ENCODE assay signal across 8 cellular contexts in the genomic region with DNA sequence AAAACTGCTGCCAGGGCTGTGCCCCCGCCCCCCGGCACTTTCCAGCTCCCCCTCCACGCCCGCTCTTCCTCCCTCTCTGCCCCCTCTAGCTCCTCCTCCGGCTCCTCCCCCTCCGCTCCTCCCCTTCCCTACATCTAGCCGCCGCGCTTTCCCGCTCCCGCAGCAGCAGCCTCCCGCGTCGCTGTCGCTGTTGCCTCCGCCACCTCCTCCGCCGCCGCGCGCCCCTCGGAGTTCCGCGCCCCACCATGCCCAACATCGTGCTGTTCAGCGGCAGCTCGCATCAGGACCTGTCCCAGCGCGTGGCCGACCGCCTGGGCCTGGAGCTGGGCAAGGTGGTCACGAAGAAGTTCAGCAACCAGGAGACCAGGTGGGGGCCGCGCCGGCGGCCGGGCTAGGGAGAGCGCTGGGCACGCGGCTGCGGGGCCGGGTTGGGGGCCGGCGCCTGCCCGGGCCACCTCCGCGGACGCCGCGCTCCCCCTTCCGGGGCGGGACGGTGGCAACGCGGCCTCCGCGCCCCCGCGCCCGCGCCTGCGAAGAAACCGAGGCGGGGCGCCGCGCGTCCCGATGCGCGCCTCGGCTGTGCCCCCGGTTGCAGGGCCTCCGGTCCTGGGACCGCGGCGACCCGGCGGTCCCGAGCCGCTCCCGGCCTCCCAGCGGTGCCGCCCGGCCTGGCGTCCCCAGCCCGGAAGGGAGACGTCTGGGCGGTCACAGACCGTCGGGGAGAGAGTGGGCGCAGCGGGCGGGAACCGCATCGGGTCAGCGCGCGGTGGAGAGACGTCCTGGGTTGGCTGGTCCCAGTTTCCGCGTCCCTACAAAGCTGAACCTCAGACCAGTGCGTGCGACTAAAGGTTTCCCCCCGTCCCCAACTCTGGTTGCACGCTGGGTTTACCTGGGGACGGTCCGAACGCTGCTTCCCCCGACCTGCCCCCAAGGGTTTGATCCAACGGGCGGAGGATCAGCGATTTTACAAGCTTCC. TPM values are rescaled to one million over a fixed set of nuclear protein-coding genes. Genes with fewer than 3 reads are reported as not detected.
DNase-seq lines count a peak whose midpoint lies in the region; ATAC-seq and TF ChIP-seq lines count a peak whose summit lies in the region.

Gene PRPS2, plus strand, starts transcription at position 160 of the 976 bp plus-strand sequence. Its CDS starts 86 bp downstream, at position 246.

- peak within 1 kb of the TSS; percentile 68 for H3K9ac ChIP-seq in IMR-90 (ENCODE audit: low read depth, low read length)

- H3K27me3 Mint-ChIP-seq in CD8-positive, alpha-beta memory T cell = peaks cover 0 to 5% of the 10 kb centered on the region in 2 donors
- H3K27me3 Mint-ChIP-seq in activated naive CD4-positive, alpha-beta T cell treated with anti-CD3 and anti-CD28 coated beads, Interleukin-2, amount 10 ng/mL, durations not matched to agents 7 days and 5 days = peaks cover 10% of the 10 kb centered on the region

- peaks cover 5 to 10% of the 10 kb centered on the region in 2 experiments; a peak in 1 of 4 replicates for H3K79me1 ChIP-seq in IMR-90 (ENCODE audit: low read depth in 1 of 2, low read length in 2 of 2)

- in situ Hi-C loops in IMR-90 (cut with MboI; ENCODE audit: low sequenced_read_pairs) (no loop called here), transverse colon (cut with MboI; ENCODE audit: low pct_ligation_motif_present in 1 of 4, low pct_unique_long_range_greater_than_20kb in 1 of 4, low sequenced_read_pairs in 3 of 4) (no loop called here)

- H3K27me3 ChIP-seq in CD8-positive, alpha-beta memory T cell (ENCODE audit: insufficient read depth, low read length, poor library complexity, severe bottlenecking) = no peaks in the 10 kb centered on the region
- peaks cover 3% of the 10 kb centered on the region; the same call in 1 of the 2 replicates for H3K27me3 ChIP-seq in IMR-90 (ENCODE audit: control insufficient read depth, insufficient read depth, low read length)
- H3K27me3 ChIP-seq in transverse colon = no peaks in the 10 kb centered on the region

- H3K4me1 Mint-ChIP-seq in CD8-positive, alpha-beta memory T cell = peaks cover 12 to 40% (median 27%) of the 10 kb centered on the region in 3 donors
- H3K4me1 Mint-ChIP-seq in activated naive CD4-positive, alpha-beta T cell treated with anti-CD3 and anti-CD28 coated beads, Interleukin-2, amount 10 ng/mL, durations not matched to agents 7 days and 5 days = peaks cover 31% of the 10 kb centered on the region

- TF ChIP-seq CTCF in IMR-90 (conservative IDR thresholded peaks at IDR 0.05; ENCODE audit: low read depth, low read length) = no peak
- TF ChIP-seq CTCF in transverse colon (IDR thresholded peaks at IDR 0.05) = no peak

- H2AK9ac ChIP-seq in IMR-90 (replicated peaks; ENCODE audit: low read depth, low read length, poor library complexity) = peak within 1 kb of the TSS; percentile 81

- peaks cover 0 to 8% (median 0%) of the 10 kb centered on the region in 3 donors for H3K36me3 Mint-ChIP-seq in CD8-positive, alpha-beta memory T cell
- H3K36me3 Mint-ChIP-seq in activated naive CD4-positive, alpha-beta T cell treated with anti-CD3 and anti-CD28 coated beads, Interleukin-2, amount 10 ng/mL, durations not matched to agents 7 days and 5 days = peaks cover 21% of the 10 kb centered on the region

- no peak within 1 kb of the TSS for H2BK120ac ChIP-seq in IMR-90 (ENCODE audit: low read depth, low read length)

- H2AK5ac ChIP-seq in IMR-90 (ENCODE audit: low read depth, low read length) = no peak within 1 kb of the TSS

- ATAC-seq in GM21367 (IDR thresholded peaks at IDR 0.05; ENCODE audit: unreplicated experiment) (peak; percentile 77), IMR-90 (ENCODE audit: low read depth) (peak; percentile 93), Right ventricle myocardium inferior (peak; percentile 85)

- H3K4ac ChIP-seq in IMR-90 (ENCODE audit: low read depth, low read length) = peak within 1 kb of the TSS; percentile 48; the same call in 1 of the 2 replicates

- peak within 1 kb of the TSS; percentile 96 for H3K4me2 ChIP-seq in IMR-90 (ENCODE audit: low read depth, low read length)

- BruUV-seq in IMR-90 (replicated peaks; lab: Mats Ljungman, UMichigan) = no TSS peak

- CTCF ChIA-PET in CD8-positive, alpha-beta memory T cell (lab: Charles Lee) = interaction anchor here (1.0 to 1.6 kb wide), 2 partner anchors 20 kb away, joined by 3 to 10 read pairs; no protein-coding TSS in a partner anchor
- CTCF ChIA-PET in IMR-90 (lab: Yijun Ruan, JAX) = no interaction called here
- CTCF ChIA-PET in activated naive CD4-positive, alpha-beta T cell treated with anti-CD3 and anti-CD28 coated beads, Interleukin-2, amount 10 ng/mL, durations not matched to agents 7 days and 5 days (lab: Charles Lee) = interaction anchor here (0.7 to 1.7 kb wide), 4 partner anchors 10 to 109 kb away, joined by 3 to 6 read pairs (median 4); no protein-coding TSS in a partner anchor

- no peak for TF ChIP-seq RAD21 in IMR-90 (IDR thresholded peaks at IDR 0.05; ENCODE audit: low read length)

- H3K36me3 ChIP-seq in CD8-positive, alpha-beta memory T cell (ENCODE audit: insufficient read depth, low read length) = no peaks in the 10 kb centered on the region
- H3K36me3 ChIP-seq in IMR-90 (ENCODE audit: control insufficient read depth, insufficient read depth, low read length) = no peaks in the 10 kb centered on the region
- no peaks in the 10 kb centered on the region for H3K36me3 ChIP-seq in transverse colon

- H3K4me3 ChIP-seq in CD8-positive, alpha-beta memory T cell (ENCODE audit: low read length) = peak within 1 kb of the TSS; percentile 77
- peak within 1 kb of the TSS; percentile 100 for H3K4me3 ChIP-seq in IMR-90 (ENCODE audit: insufficient read depth, low read depth, low read length)
- peak within 1 kb of the TSS; percentile 52 to 83 (median 71) for H3K4me3 ChIP-seq in transverse colon

- DNase-seq in CD8-positive, alpha-beta memory T cell = peak; percentile 59 to 80 (median 63)
- peak; percentile 18 for DNase-seq in IMR-90
- peak; percentile 70 for DNase-seq in SK-N-DZ (ENCODE audit: low spot score)
- DNase-seq in activated naive CD4-positive, alpha-beta T cell treated with anti-CD3 and anti-CD28 coated beads, Interleukin-2, amount 10 ng/mL, durations not matched to agents 7 days and 5 days = peak; percentile 85
- peak; percentile 79 for DNase-seq in Right ventricle myocardium inferior (ENCODE audit: missing footprints)
- DNase-seq in pons (ENCODE audit: low spot score) = peak; percentile 38
- DNase-seq in transverse colon = peak; percentile 79

- no peak within 1 kb of the TSS for H4K5ac ChIP-seq in IMR-90 (ENCODE audit: low read depth, low read length)

- 29% methylated on average over 59 of the region's 113 CpGs; no CpG with 5 or more reads in 1 of the 2 experiments for WGBS in IMR-90 (ENCODE audit: extremely low coverage in 2 of 2, insufficient read length in 1 of 2), 2 experiments
- 51% methylated on average over 93 of the region's 113 CpGs; no CpG with 5 or more reads in 1 of the 2 donors for WGBS in transverse colon (ENCODE audit: low coverage in 1 of 2), 2 donors

- H3K9me3 ChIP-seq in CD8-positive, alpha-beta memory T cell (ENCODE audit: low read length) = no peaks in the 10 kb centered on the region
- H3K9me3 ChIP-seq in IMR-90 (ENCODE audit: control insufficient read depth, insufficient read depth, low read length) = peaks cover 5% of the 10 kb centered on the region
- H3K9me3 ChIP-seq in transverse colon = no peaks in the 10 kb centered on the region

- H3K14ac ChIP-seq in IMR-90 (replicated peaks; ENCODE audit: low read depth, low read length) = no peak within 1 kb of the TSS

- no peak within 1 kb of the TSS for H2BK20ac ChIP-seq in IMR-90 (ENCODE audit: low read depth, low read length)

- H3K9me1 ChIP-seq in IMR-90 (ENCODE audit: insufficient read depth, low read length) = no peaks in the 10 kb centered on the region

- H2BK15ac ChIP-seq in IMR-90 (ENCODE audit: low read depth, low read length) = no peak within 1 kb of the TSS

- H4K91ac ChIP-seq in IMR-90 (ENCODE audit: insufficient read depth, low read depth, low read length) = no peak within 1 kb of the TSS

- peak within 1 kb of the TSS; percentile 85 to 95 (median 89) for H3K4me3 Mint-ChIP-seq in CD8-positive, alpha-beta memory T cell
- peak within 1 kb of the TSS; percentile 82 for H3K4me3 Mint-ChIP-seq in activated naive CD4-positive, alpha-beta T cell treated with anti-CD3 and anti-CD28 coated beads, Interleukin-2, amount 10 ng/mL, durations not matched to agents 7 days and 5 days

- peak within 1 kb of the TSS; percentile 65 to 89 (median 76) for H3K27ac Mint-ChIP-seq in CD8-positive, alpha-beta memory T cell
- peak within 1 kb of the TSS; percentile 89 for H3K27ac Mint-ChIP-seq in activated naive CD4-positive, alpha-beta T cell treated with anti-CD3 and anti-CD28 coated beads, Interleukin-2, amount 10 ng/mL, durations not matched to agents 7 days and 5 days

- H3K4me1 ChIP-seq in CD8-positive, alpha-beta memory T cell (ENCODE audit: insufficient read depth, low read length) = peaks cover 6% of the 10 kb centered on the region
- H3K4me1 ChIP-seq in IMR-90 (ENCODE audit: control insufficient read depth, insufficient read depth, low read length) (no peaks in the 10 kb centered on the region), transverse colon (peaks cover 0 to 5% (median 2%) of the 10 kb centered on the region in 4 donors)

- peaks cover 0 to 2% (median 0%) of the 10 kb centered on the region in 5 donors for H3K9me3 Mint-ChIP-seq in CD8-positive, alpha-beta memory T cell
- H3K9me3 Mint-ChIP-seq in activated naive CD4-positive, alpha-beta T cell treated with anti-CD3 and anti-CD28 coated beads, Interleukin-2, amount 10 ng/mL, durations not matched to agents 7 days and 5 days = no peaks in the 10 kb centered on the region

- H2AFZ ChIP-seq in IMR-90 (replicated peaks; ENCODE audit: low read length, poor library complexity) = peak within 1 kb of the TSS; percentile 97

- H4K20me1 ChIP-seq in IMR-90 (ENCODE audit: insufficient read depth, low read length) = no peaks in the 10 kb centered on the region

- no peak within 1 kb of the TSS for H2BK5ac ChIP-seq in IMR-90 (ENCODE audit: low read depth, low read length, poor library complexity, severe bottlenecking)

- no peak within 1 kb of the TSS for H4K8ac ChIP-seq in IMR-90 (ENCODE audit: low read depth in 2 of 2, low read length in 2 of 2)

- TF ChIP-seq POLR2A in IMR-90 (IDR thresholded peaks at IDR 0.05; ENCODE audit: low read depth, low read length) (0 out of 2 replicates have a peak, but pooled peaks have one; percentile 33), transverse colon (IDR thresholded peaks at IDR 0.05) (peak; percentile 42)

- H3K18ac ChIP-seq in IMR-90 (ENCODE audit: low read depth, low read length) = 0 out of 2 replicates have a peak within 1 kb of the TSS, but pooled peaks have one; percentile 35

- dilution Hi-C loops in IMR-90 (cut with HindIII; ENCODE audit: low sequenced_read_pairs, unreplicated experiment) = no loop called here

- 0 out of 2 replicates have a peak within 1 kb of the TSS, but pooled peaks have one; percentile 59 for H3K23ac ChIP-seq in IMR-90 (ENCODE audit: low read depth, low read length)

- H3K27ac ChIP-seq in CD8-positive, alpha-beta memory T cell (ENCODE audit: low read depth, low read length) = no peak within 1 kb of the TSS
- H3K27ac ChIP-seq in IMR-90 (ENCODE audit: insufficient read depth, low read length) (peak within 1 kb of the TSS; percentile 22; the same call in 1 of the 2 replicates), transverse colon (peak within 1 kb of the TSS; percentile 71 to 83 (median 80))

- no peak within 1 kb of the TSS for H3K56ac ChIP-seq in IMR-90 (ENCODE audit: extremely low read depth, insufficient read depth, low read length)

- TF ChIP-seq EP300 in transverse colon (IDR thresholded peaks at IDR 0.05; ENCODE audit: low read depth) = no peak

- intact Hi-C loops in IMR-90 (cut with micrococcal nuclease) = no loop called here
- intact Hi-C loops in Right ventricle myocardium inferior (cut with DNase I) = no loop called here
- intact Hi-C loops in transverse colon (cut with DNase I; ENCODE audit: low total_unique reads) = loop anchor here (1.0 kb wide), 1 partner anchor 15 kb away; no protein-coding TSS in a partner anchor

- POLR2A ChIA-PET in CD8-positive, alpha-beta memory T cell (lab: Charles Lee) = no interaction called here
- POLR2A ChIA-PET in IMR-90 (lab: Charles Lee; ENCODE audit: unreplicated experiment) = no interaction called here

RNA-seq across cellular contexts. Expression of gene PRPS2, which starts in this region (rescaled TPM):
- 10 to 100 TPM; 80.4 to 81.8 TPM for total RNA-seq in CD8-positive, alpha-beta memory T cell
- polyA plus RNA-seq in CD8-positive, alpha-beta memory T cell = 28.8 TPM
- total RNA-seq in IMR-90 (2012; rRNA removed) (48.0 and 48.9 TPM in 2 replicates), Right ventricle myocardium inferior (4.7 TPM), transverse colon (10 to 100 TPM; 24.3 to 67.5 (median 32.5) TPM)
- 20.4 and 25.7 TPM in 2 replicates for polyA plus RNA-seq in IMR-90 (2012; rRNA removed)
- polyA plus RNA-seq in IMR-90 (2012; cell fraction: cytosol; rRNA removed) = 20.1 and 38.6 TPM in 2 replicates
- polyA plus RNA-seq in IMR-90 (2012; cell fraction: nucleus; rRNA removed; ENCODE audit: low replicate concordance) = 14.3 and 16.4 TPM in 2 replicates
- polyA plus RNA-seq in SK-N-DZ (2014; cell fraction: cytosol; rRNA removed) = 38.3 and 39.6 TPM in 2 replicates
- polyA plus RNA-seq in SK-N-DZ (2014; cell fraction: nucleus; rRNA removed) = 21.3 and 26.7 TPM in 2 replicates

Comparison
In these comparisons a context has a peak if more than half of its experiments do, and no peak if none do; other contexts are left out.
1. DNase-seq: peak in every context shown above with its lines; median percentile 85 in activated naive CD4-positive, alpha-beta T cell treated with anti-CD3 and anti-CD28 coated beads, Interleukin-2, amount 10 ng/mL, durations not matched to agents 7 days and 5 days; 79 in Right ventricle myocardium inferior; 79 in transverse colon; 70 in SK-N-DZ; 63 in CD8-positive, alpha-beta memory T cell; 38 in pons; 18 in IMR-90.